In genomic region chr10:22253578-22253882, GRCh38 we compare ENCODE assay signal across 9 cellular contexts. TPM values are rescaled to one million over a fixed set of nuclear protein-coding genes. Genes with fewer than 3 reads are reported as not detected.
DNase-seq lines count a peak whose midpoint lies in the region; ATAC-seq and FAIRE-seq lines count a peak whose summit lies in the region.
"Had no signal": no experiment of that assay in that cellular context is flagged by ENCODE, and none has a peak within 500 bp of the region (broad histone marks: within the 10 kb centered on the region; RNA-seq: fewer than 3 reads in every experiment).

No MANE protein-coding gene starts in this region.

- no peak for FAIRE-seq in HTR-8/SVneo (lab: Jason Lieb, UNC)
- FAIRE-seq: colon had no signal

- H4K20me1 ChIP-seq in Karpas-422 (ENCODE audit: insufficient read depth, low read depth, low read length) = no peaks in the 10 kb centered on the region

- no peaks in the 10 kb centered on the region for H3K79me2 ChIP-seq in Karpas-422 (ENCODE audit: low read length)

- H3K9ac ChIP-seq in Karpas-422 (ENCODE audit: low read length) = no peak overlapping the region

- H3K9me3 ChIP-seq in Karpas-422 (ENCODE audit: low read length) (no peaks in the 10 kb centered on the region), iPS-18c (ENCODE audit: control insufficient read depth, insufficient read depth, low read length) (peaks cover 2% of the 10 kb centered on the region)

- H3K4me3 Mint-ChIP-seq in activated naive CD8-positive, alpha-beta T cell treated with anti-CD3 and anti-CD28 coated beads, Interleukin-2, amount 50 U/mL, for 24 hours = peak overlapping the region; percentile 84

- no peaks in the 10 kb centered on the region for H3K9me3 Mint-ChIP-seq in activated naive CD8-positive, alpha-beta T cell treated with anti-CD3 and anti-CD28 coated beads, Interleukin-2, amount 50 U/mL, for 24 hours

- no peaks in the 10 kb centered on the region for H3K36me3 ChIP-seq in Karpas-422 (ENCODE audit: insufficient read depth, low read length)

- H3K36me3 Mint-ChIP-seq in activated naive CD8-positive, alpha-beta T cell treated with anti-CD3 and anti-CD28 coated beads, Interleukin-2, amount 50 U/mL, for 24 hours (ENCODE audit: low read depth) = peaks cover 2% of the 10 kb centered on the region

- peak; percentile 27 for DNase-seq in Karpas-422
- peak; percentile 32 for DNase-seq in activated naive CD8-positive, alpha-beta T cell treated with anti-CD3 and anti-CD28 coated beads, Interleukin-2, amount 50 U/mL, for 24 hours
- DNase-seq in stimulated activated CD4-positive, alpha-beta T cell treated with anti-CD3 and anti-CD28 coated beads, Interleukin-15, amount 100 ng/mL, for 24 hours = peak; percentile 50
- DNase-seq in HTR-8/SVneo (ENCODE audit: insufficient read length, low spot score) = no peak
- DNase-seq in SKM-1 treated with dmso at 0.1 percent for 144 hours (lab: John Stamatoyannopoulos, UW; ENCODE audit: unreplicated experiment) = no peak
- no peak for DNase-seq in NCI-H1694 treated with DMSO at 0.1 percent for 48 hours (lab: John Stamatoyannopoulos, UW)

- H2AFZ ChIP-seq in Karpas-422 (ENCODE audit: low read length) = no peak overlapping the region

- H3K4me1 Mint-ChIP-seq in activated naive CD8-positive, alpha-beta T cell treated with anti-CD3 and anti-CD28 coated beads, Interleukin-2, amount 50 U/mL, for 24 hours = peaks cover 35% of the 10 kb centered on the region

- H3K4me3 ChIP-seq in Karpas-422 (ENCODE audit: low read length) (no peak overlapping the region), iPS-18c (ENCODE audit: insufficient read depth, low read depth, low read length) (peak overlapping the region; percentile 74; the same call in 1 of the 2 replicates)

- H3K9me2 ChIP-seq in Karpas-422 (replicated peaks; ENCODE audit: insufficient read depth, low read length) = no peaks in the 10 kb centered on the region

- no peaks in the 10 kb centered on the region for H3K27me3 ChIP-seq in Karpas-422 (ENCODE audit: low read length)

- peak overlapping the region; percentile 93 for H3K27ac Mint-ChIP-seq in activated naive CD8-positive, alpha-beta T cell treated with anti-CD3 and anti-CD28 coated beads, Interleukin-2, amount 50 U/mL, for 24 hours

- peaks cover 19% of the 10 kb centered on the region for H3K4me1 ChIP-seq in Karpas-422 (ENCODE audit: low read length)

- H3K4me2 ChIP-seq in Karpas-422 (ENCODE audit: low read depth, low read length, poor library complexity, severe bottlenecking) = no peak overlapping the region

- peaks cover 26% of the 10 kb centered on the region for H3K27me3 Mint-ChIP-seq in activated naive CD8-positive, alpha-beta T cell treated with anti-CD3 and anti-CD28 coated beads, Interleukin-2, amount 50 U/mL, for 24 hours

- H3K27ac ChIP-seq in Karpas-422 (ENCODE audit: low read length) = no peak overlapping the region

- ATAC-seq in activated naive CD8-positive, alpha-beta T cell treated with anti-CD3 and anti-CD28 coated beads, Interleukin-2, amount 50 U/mL, for 24 hours = no peak
- ATAC-seq in GM18870 (IDR thresholded peaks at IDR 0.05; ENCODE audit: unreplicated experiment) = no peak

RNA-seq across cellular contexts. Expression of gene EBLN1, which starts 35.7 kb away (rescaled TPM):
- not detected in 2 replicates for total RNA-seq in Karpas-422 (2014; rRNA removed; shearing (Covaris generic); ENCODE audit: low replicate concordance)

Comparison
In these comparisons a context has a peak if more than half of its experiments do, and no peak if none do; other contexts are left out.
1. DNase-seq: peak in Karpas-422 (single experiment), activated naive CD8-positive, alpha-beta T cell treated with anti-CD3 and anti-CD28 coated beads, Interleukin-2, amount 50 U/mL, for 24 hours (single experiment) and stimulated activated CD4-positive, alpha-beta T cell treated with anti-CD3 and anti-CD28 coated beads, Interleukin-15, amount 100 ng/mL, for 24 hours (single experiment); none in HTR-8/SVneo (single experiment), SKM-1 treated with dmso at 0.1 percent for 144 hours (single experiment) and NCI-H1694 treated with DMSO at 0.1 percent for 48 hours (single experiment).